ENCODE assay signal across 11 cellular contexts in the genomic region with DNA sequence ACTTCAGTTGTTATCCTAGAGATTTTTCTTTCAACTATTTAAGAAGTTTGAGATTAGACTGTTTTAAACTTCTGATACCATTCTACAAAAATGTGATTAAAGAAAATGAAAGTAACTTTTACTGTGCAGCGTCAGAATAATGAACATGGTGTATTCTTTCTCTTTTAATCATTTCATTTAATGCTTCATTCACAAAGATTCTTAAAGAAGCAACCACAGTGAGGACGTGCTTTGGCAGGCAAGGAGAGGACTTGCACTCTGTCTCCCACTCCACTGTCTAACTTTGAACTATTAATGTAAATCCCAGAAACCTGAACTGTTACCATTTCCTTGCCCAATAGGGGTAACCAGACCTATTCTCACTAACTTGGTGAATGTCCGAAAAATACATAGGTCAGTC.
A peak's percentile ranks its signal among the peaks of the same experiment; 100 is the strongest.
DNase-seq lines count a peak whose midpoint lies in the region; ATAC-seq and TF ChIP-seq lines count a peak whose summit lies in the region.
"Had no signal": no experiment of that assay in that cellular context is flagged by ENCODE, and none has a peak within 500 bp of the region (broad histone marks: within the 10 kb centered on the region; RNA-seq: fewer than 3 reads in every experiment).

No MANE protein-coding gene starts in this region.

- H3K27ac ChIP-seq in upper lobe of right lung, result no peak overlapping the region
- H3K27ac ChIP-seq: ovary had no signal

- intact Hi-C loops in activated CD4-positive, alpha-beta memory T cell treated with anti-CD3 and anti-CD28 coated beads for 36 hours (cut with micrococcal nuclease), result no loop called here
- intact Hi-C loops in upper lobe of right lung (cut with DNase I), result no loop called here

- H3K27me3 ChIP-seq in upper lobe of right lung, result no peaks in the 10 kb centered on the region
- H3K27me3 ChIP-seq: ovary had no signal

- no peak for TF ChIP-seq CTCF in upper lobe of right lung (IDR thresholded peaks at IDR 0.05)

- ATAC-seq in stimulated activated naive CD8-positive, alpha-beta T cell treated with anti-CD3 and anti-CD28 coated beads, Interleukin-15, Interleukin-2, amounts not matched to agents 100 U/mL and 50 U/mL, for 24 hours, result no peak
- no peak for ATAC-seq in upper lobe of right lung

- peaks cover 15% of the 10 kb centered on the region for H3K4me1 Mint-ChIP-seq in stimulated activated naive CD8-positive, alpha-beta T cell treated with anti-CD3 and anti-CD28 coated beads, Interleukin-15, Interleukin-2, amounts not matched to agents 100 ng/mL and 50 ng/mL, for 24 hours (ENCODE audit: low read depth)
- peaks cover 21% of the 10 kb centered on the region for H3K4me1 Mint-ChIP-seq in activated CD4-positive, alpha-beta memory T cell treated with anti-CD3 and anti-CD28 coated beads for 36 hours (ENCODE audit: low read depth)
- H3K4me1 Mint-ChIP-seq in immature natural killer cell, result peaks cover 4 to 9% of the 10 kb centered on the region in 2 donors

- no peak for DNase-seq in stimulated activated naive CD8-positive, alpha-beta T cell treated with anti-CD3 and anti-CD28 coated beads, Interleukin-15, Interleukin-2, amounts not matched to agents 100 U/mL and 50 U/mL, for 24 hours
- DNase-seq in activated CD4-positive, alpha-beta memory T cell treated with anti-CD3 and anti-CD28 coated beads for 36 hours, result no peak
- DNase-seq in immature natural killer cell (no peak), upper lobe of right lung (no peak), NCI-H526 (lab: John Stamatoyannopoulos, UW) (no peak), HPDE6-E6E7 (ENCODE audit: extremely low spot score) (no peak), DMS114 treated with DMSO at 0.1 percent for 48 hours (lab: John Stamatoyannopoulos, UW; ENCODE audit: unreplicated experiment) (no peak)
- DNase-seq: C1 segment of cervical spinal cord, NCI-H1694, ovary had no signal

- H3K4me3 ChIP-seq in upper lobe of right lung, result peak overlapping the region; percentile 34
- H3K4me3 ChIP-seq: ovary had no signal

- peak overlapping the region; percentile 37 for H3K4me3 Mint-ChIP-seq in stimulated activated naive CD8-positive, alpha-beta T cell treated with anti-CD3 and anti-CD28 coated beads, Interleukin-15, Interleukin-2, amounts not matched to agents 100 ng/mL and 50 ng/mL, for 24 hours
- H3K4me3 Mint-ChIP-seq in activated CD4-positive, alpha-beta memory T cell treated with anti-CD3 and anti-CD28 coated beads for 36 hours, result peak overlapping the region; percentile 33
- peak overlapping the region in 4 of 5 donors; percentile 46 to 74 (median 70) for H3K4me3 Mint-ChIP-seq in immature natural killer cell

- peak overlapping the region; percentile 47 for H3K27ac Mint-ChIP-seq in stimulated activated naive CD8-positive, alpha-beta T cell treated with anti-CD3 and anti-CD28 coated beads, Interleukin-15, Interleukin-2, amounts not matched to agents 100 ng/mL and 50 ng/mL, for 24 hours
- no peak overlapping the region for H3K27ac Mint-ChIP-seq in activated CD4-positive, alpha-beta memory T cell treated with anti-CD3 and anti-CD28 coated beads for 36 hours
- H3K27ac Mint-ChIP-seq in immature natural killer cell, result peak overlapping the region in 2 of 6 donors; percentile 9 to 50

- H3K27me3 Mint-ChIP-seq in stimulated activated naive CD8-positive, alpha-beta T cell treated with anti-CD3 and anti-CD28 coated beads, Interleukin-15, Interleukin-2, amounts not matched to agents 100 ng/mL and 50 ng/mL, for 24 hours, result no peaks in the 10 kb centered on the region
- H3K27me3 Mint-ChIP-seq in activated CD4-positive, alpha-beta memory T cell treated with anti-CD3 and anti-CD28 coated beads for 36 hours, result peaks cover 2% of the 10 kb centered on the region
- H3K27me3 Mint-ChIP-seq in immature natural killer cell (ENCODE audit: low read depth in 3 of 3), result peaks cover 0 to 7% (median 5%) of the 10 kb centered on the region in 3 donors

- no peaks in the 10 kb centered on the region for H3K9me3 Mint-ChIP-seq in stimulated activated naive CD8-positive, alpha-beta T cell treated with anti-CD3 and anti-CD28 coated beads, Interleukin-15, Interleukin-2, amounts not matched to agents 100 ng/mL and 50 ng/mL, for 24 hours
- H3K9me3 Mint-ChIP-seq in activated CD4-positive, alpha-beta memory T cell treated with anti-CD3 and anti-CD28 coated beads for 36 hours, result no peaks in the 10 kb centered on the region
- H3K9me3 Mint-ChIP-seq in immature natural killer cell, result no peaks in the 10 kb centered on the region

- POLR2A ChIA-PET in activated CD4-positive, alpha-beta memory T cell treated with anti-CD3 and anti-CD28 coated beads for 36 hours (lab: Charles Lee), result no interaction called here

- H3K4me1 ChIP-seq in upper lobe of right lung, result no peaks in the 10 kb centered on the region

- no peaks in the 10 kb centered on the region for H3K9me3 ChIP-seq in upper lobe of right lung
- H3K9me3 ChIP-seq: ovary had no signal

- CTCF ChIA-PET in activated CD4-positive, alpha-beta memory T cell treated with anti-CD3 and anti-CD28 coated beads for 36 hours (lab: Charles Lee), result no interaction called here

- no peaks in the 10 kb centered on the region for H3K36me3 ChIP-seq in upper lobe of right lung
- H3K36me3 ChIP-seq: ovary had no signal

- H3K36me3 Mint-ChIP-seq in stimulated activated naive CD8-positive, alpha-beta T cell treated with anti-CD3 and anti-CD28 coated beads, Interleukin-15, Interleukin-2, amounts not matched to agents 100 ng/mL and 50 ng/mL, for 24 hours (ENCODE audit: low read depth), result no peaks in the 10 kb centered on the region
- no peaks in the 10 kb centered on the region for H3K36me3 Mint-ChIP-seq in activated CD4-positive, alpha-beta memory T cell treated with anti-CD3 and anti-CD28 coated beads for 36 hours
- H3K36me3 Mint-ChIP-seq in immature natural killer cell, result no peaks in the 10 kb centered on the region
